22 cellular contexts compared by ENCODE assay signal in the genomic region with DNA sequence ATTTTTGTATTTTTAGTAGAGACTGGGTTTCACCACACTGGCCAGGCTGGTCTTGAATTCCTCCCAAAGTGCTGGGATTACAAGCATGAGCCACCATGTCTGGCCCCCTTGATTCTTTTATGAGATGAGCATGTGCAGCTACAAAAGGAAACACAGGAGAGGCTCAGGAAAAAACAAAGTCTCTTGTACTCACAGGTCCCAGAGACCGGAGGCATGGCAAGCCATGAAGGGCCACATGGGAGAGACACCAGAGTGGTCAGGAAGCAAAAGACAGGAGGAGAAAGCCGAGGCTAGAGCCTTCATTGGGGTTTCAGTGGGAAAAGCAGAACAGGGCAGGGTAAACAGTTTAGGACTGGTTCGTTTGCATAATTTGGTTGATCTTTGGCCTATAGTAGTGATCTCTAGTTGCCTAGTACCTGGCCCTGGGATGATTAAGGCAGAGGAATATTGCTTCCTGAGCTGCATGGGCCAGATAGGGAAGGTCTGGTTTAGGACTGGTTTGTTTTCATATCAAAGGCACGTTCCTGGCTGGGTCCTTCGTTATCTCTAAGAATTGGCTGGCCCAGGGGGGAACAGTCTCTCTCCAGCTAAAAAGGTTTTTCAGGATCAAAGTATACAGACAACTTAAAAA. TPM values are rescaled to one million over a fixed set of nuclear protein-coding genes. Genes with fewer than 3 reads are reported as not detected.
A peak's percentile ranks its signal among the peaks of the same experiment; 100 is the strongest.
DNase-seq lines count a peak whose midpoint lies in the region; ATAC-seq and TF ChIP-seq lines count a peak whose summit lies in the region.
"Had no signal": no experiment of that assay in that cellular context is flagged by ENCODE, and none has a peak within 500 bp of the region (broad histone marks: within the 10 kb centered on the region; RNA-seq: fewer than 3 reads in every experiment).

No MANE protein-coding gene starts in this region.

- no peak overlapping the region for H3K4me3 Mint-ChIP-seq in neural progenitor cell
- no peak overlapping the region for H3K4me3 Mint-ChIP-seq in immature natural killer cell
- H3K4me3 Mint-ChIP-seq: CD4-positive, alpha-beta T cell had no signal

- H3K27me3 Mint-ChIP-seq in neural progenitor cell (ENCODE audit: insufficient read depth, low read depth) = peaks cover 9% of the 10 kb centered on the region
- peaks cover 0 to 7% (median 0%) of the 10 kb centered on the region in 3 donors for H3K27me3 Mint-ChIP-seq in immature natural killer cell (ENCODE audit: low read depth in 3 of 3)

- H3K4me1 Mint-ChIP-seq in neural progenitor cell = peaks cover 17% of the 10 kb centered on the region
- no peaks in the 10 kb centered on the region for H3K4me1 Mint-ChIP-seq in immature natural killer cell

- H3K27ac ChIP-seq in SK-N-MC (peak overlapping the region; percentile 93), neural progenitor cell (no peak overlapping the region)
- H3K27ac ChIP-seq: BLaER1 had no signal

- no peaks in the 10 kb centered on the region for H3K9me3 ChIP-seq in SK-N-MC (ENCODE audit: low read depth, low read length)
- H3K9me3 ChIP-seq in neural progenitor cell (ENCODE audit: low read depth) = no peaks in the 10 kb centered on the region
- H3K9me3 ChIP-seq: Caco-2 had no signal

- no peaks in the 10 kb centered on the region for H4K20me1 ChIP-seq in neural progenitor cell (ENCODE audit: low read depth)
- H4K20me1 ChIP-seq: BLaER1 had no signal

- DNase-seq in HUDEP-2 (lab: John Stamatoyannopoulos, UW; ENCODE audit: unreplicated experiment in 76 of 76) (peak in 42 of 76 experiments; percentile 2 to 62 (median 24)), SK-N-MC (ENCODE audit: low read depth, low spot score) (no peak), erythroblast (lab: John Stamatoyannopoulos, UW) (peak; percentile 56 to 83), neural progenitor cell (ENCODE audit: low spot score) (no peak), NCI-H345 treated with DMSO at 0.1 percent for 48 hours (lab: John Stamatoyannopoulos, UW; ENCODE audit: unreplicated experiment) (no peak), immature natural killer cell (no peak)
- DNase-seq: Caco-2; CD4-positive, alpha-beta T cell; DND-41; H7; KG1; NCI-H1092 treated with DMSO at 0.1 percent for 48 hours; NCI-H1436 treated with DMSO at 0.1 percent for 48 hours; NCI-H1930; NCI-H510A; NCI-H774; NK-92 treated with Interleukin-12 subunit alpha and Interleukin-12 subunit beta, amount 100 ng/mL, for 24 hours had no signal

- no peak for TF ChIP-seq CTCF in neural progenitor cell (IDR thresholded peaks at IDR 0.05)

- H3K4me1 ChIP-seq in neural progenitor cell = peaks cover 7% of the 10 kb centered on the region
- H3K4me1 ChIP-seq: BLaER1, Caco-2 had no signal

- H3K9ac ChIP-seq in SK-N-MC (ENCODE audit: insufficient read length) = peak overlapping the region; percentile 59
- no peak overlapping the region for H3K9ac ChIP-seq in neural progenitor cell
- H3K9ac ChIP-seq: BLaER1 had no signal

- TF ChIP-seq POLR2A in erythroblast (IDR thresholded peaks at IDR 0.05; ENCODE audit: low read length) = no peak

- no peaks in the 10 kb centered on the region for H3K79me2 ChIP-seq in neural progenitor cell (ENCODE audit: low read depth)

- H3K36me3 Mint-ChIP-seq in neural progenitor cell = no peaks in the 10 kb centered on the region
- peaks cover 0 to 5% (median 4%) of the 10 kb centered on the region in 3 donors for H3K36me3 Mint-ChIP-seq in immature natural killer cell

- no peaks in the 10 kb centered on the region for H3K36me3 ChIP-seq in SK-N-MC (ENCODE audit: insufficient read depth, low read length)
- no peaks in the 10 kb centered on the region for H3K36me3 ChIP-seq in neural progenitor cell
- H3K36me3 ChIP-seq: BLaER1 had no signal

- H3K4me3 ChIP-seq in SK-N-MC = no peak overlapping the region
- H3K4me3 ChIP-seq in neural progenitor cell = no peak overlapping the region
- H3K4me3 ChIP-seq: BLaER1 had no signal

- no peak overlapping the region for H3K4me2 ChIP-seq in neural progenitor cell
- H3K4me2 ChIP-seq: BLaER1 had no signal

- H3K27ac Mint-ChIP-seq in neural progenitor cell (no peak overlapping the region), immature natural killer cell (no peak overlapping the region)
- H3K27ac Mint-ChIP-seq: CD4-positive, alpha-beta T cell had no signal

- H2AFZ ChIP-seq in neural progenitor cell (replicated peaks) = peak overlapping the region; percentile 44

- H3F3A ChIP-seq in neural progenitor cell (ENCODE audit: low read depth) = no peaks in the 10 kb centered on the region

- H3K27me3 ChIP-seq in neural progenitor cell = no peaks in the 10 kb centered on the region
- H3K27me3 ChIP-seq: BLaER1 had no signal

- H3K9me3 Mint-ChIP-seq in neural progenitor cell (no peaks in the 10 kb centered on the region), immature natural killer cell (no peaks in the 10 kb centered on the region)
- H3K9me3 Mint-ChIP-seq: CD4-positive, alpha-beta T cell had no signal

- no peak for ATAC-seq in GM21367 (IDR thresholded peaks at IDR 0.05; ENCODE audit: unreplicated experiment)
- no peak for ATAC-seq in GM21360 (IDR thresholded peaks at IDR 0.05; ENCODE audit: unreplicated experiment)

RNA-seq across cellular contexts. Expression of gene PRNP, which starts 12.8 kb away (rescaled TPM):
- total RNA-seq in neural progenitor cell (ENCODE audit: low replicate concordance) = 4.2 and 5.4 TPM in 2 replicates
- 100 to 1,000 TPM in 2 of 3 donors, 10 to 100 TPM in 1; 82.6 to 137 (median 128) TPM for polyA plus RNA-seq in immature natural killer cell

RNA-seq across cellular contexts. Expression of gene PRND, which starts 48.2 kb away (rescaled TPM):
- not detected in 2 replicates for total RNA-seq in neural progenitor cell (ENCODE audit: low replicate concordance)
- polyA plus RNA-seq in immature natural killer cell = not detected
- total RNA-seq: Caco-2; CD4-positive, alpha-beta T cell; G401; SK-MEL-5 had no signal

Comparison
In these comparisons a context has a peak if more than half of its experiments do, and no peak if none do; other contexts are left out.
1. DNase-seq: peak in HUDEP-2 (42 of 76) and erythroblast (2 of 2); none in SK-N-MC (single experiment), neural progenitor cell (single experiment), NCI-H345 treated with DMSO at 0.1 percent for 48 hours (single experiment) and immature natural killer cell (0 of 3).